ENCODE assay signal across 14 cellular contexts in genomic region chr1:227891955-227892871, GRCh38. TPM values are rescaled to one million over a fixed set of nuclear protein-coding genes. Genes with fewer than 3 reads are reported as not detected.
DNase-seq lines count a peak whose midpoint lies in the region; ATAC-seq and TF ChIP-seq lines count a peak whose summit lies in the region.
"Had no signal": no experiment of that assay in that cellular context is flagged by ENCODE, and none has a peak within 500 bp of the region (broad histone marks: within the 10 kb centered on the region; RNA-seq: fewer than 3 reads in every experiment).

No MANE protein-coding gene starts in this region.

- POLR2A ChIA-PET in naive thymus-derived CD8-positive, alpha-beta T cell (lab: Charles Lee) = no interaction called here
- POLR2A ChIA-PET in CD4-positive, alpha-beta memory T cell (lab: Charles Lee; ENCODE audit: partially characterized antibody) = interaction anchor here (0.8 kb wide), 1 partner anchor 104 kb away, joined by 3 read pairs; no protein-coding TSS in a partner anchor

- TF ChIP-seq CTCF in BE2C (IDR thresholded peaks at IDR 0.05; ENCODE audit: low read depth, low read length) (no peak), dorsolateral prefrontal cortex (IDR thresholded peaks at IDR 0.05 in 54 of 56, conservative IDR thresholded peaks at IDR 0.05 in 2 of 56; ENCODE audit: low read depth in 1 of 56, partially characterized antibody in 56 of 56) (no peak)

- CTCF ChIA-PET in CD4-positive, alpha-beta memory T cell (lab: Charles Lee; ENCODE audit: partially characterized antibody) = no interaction called here

- no peaks in the 10 kb centered on the region for H3K4me1 ChIP-seq in BE2C
- peaks cover 15% of the 10 kb centered on the region for H3K4me1 ChIP-seq in CD4-positive, alpha-beta memory T cell (ENCODE audit: insufficient read depth, low read length)

- peak overlapping the region in 6 of 10 donors; percentile 20 to 91 (median 72) for H3K27ac Mint-ChIP-seq in naive thymus-derived CD8-positive, alpha-beta T cell
- peak overlapping the region in 3 of 7 donors; percentile 22 to 88 (median 46) for H3K27ac Mint-ChIP-seq in CD4-positive, alpha-beta memory T cell
- H3K27ac Mint-ChIP-seq: stimulated activated naive B cell treated with anti-CD40 and anti-IgM and Interleukin-4, amounts not matched to agents 10 μg/mL and 1 μg/mL and 100 μg/mL, for 72 hours had no signal

- DNase-seq in BE2C (peak; percentile 3), HT-29 (ENCODE audit: low spot score) (peak; percentile 43), dorsolateral prefrontal cortex (peak in 6 of 10 donors; percentile 6 to 35 (median 24)), AML-193 (lab: John Stamatoyannopoulos, UW) (no peak), NCI-H82 treated with DMSO at 0.1 percent for 48 hours (lab: John Stamatoyannopoulos, UW; ENCODE audit: unreplicated experiment) (no peak), caudate nucleus (lab: John Stamatoyannopoulos, UW) (no peak)
- DNase-seq in naive thymus-derived CD8-positive, alpha-beta T cell = peak in 2 of 10 donors; percentile 11 to 55
- DNase-seq in CD4-positive, alpha-beta memory T cell = no peak
- DNase-seq: NCI-H1436 treated with DMSO at 0.1 percent for 48 hours; NK-92 treated with Interleukin-12 subunit alpha and Interleukin-12 subunit beta, amount 100 ng/mL, for 24 hours; stimulated activated CD4-positive, alpha-beta T cell treated with anti-CD3 and anti-CD28 coated beads, Interleukin-15, amount 100 ng/mL, for 24 hours; stimulated activated naive B cell treated with anti-CD40 and anti-IgM and Interleukin-4, amounts not matched to agents 10 μg/mL and 1 μg/mL and 100 μg/mL, for 72 hours had no signal

- H3K4me3 Mint-ChIP-seq in naive thymus-derived CD8-positive, alpha-beta T cell = no peak overlapping the region
- H3K4me3 Mint-ChIP-seq in CD4-positive, alpha-beta memory T cell = no peak overlapping the region
- H3K4me3 Mint-ChIP-seq: CD8-positive, alpha-beta T cell; stimulated activated naive B cell treated with anti-CD40 and anti-IgM and Interleukin-4, amounts not matched to agents 10 μg/mL and 1 μg/mL and 100 μg/mL, for 72 hours had no signal

- H3K4me3 ChIP-seq in BE2C (ENCODE audit: low read depth, low read length) (no peak overlapping the region), dorsolateral prefrontal cortex (no peak overlapping the region)
- H3K4me3 ChIP-seq in CD4-positive, alpha-beta memory T cell (ENCODE audit: low read length in 2 of 2) = no peak overlapping the region
- H3K4me3 ChIP-seq: heart right ventricle had no signal

- H3K36me3 ChIP-seq in BE2C = no peaks in the 10 kb centered on the region
- H3K36me3 ChIP-seq in CD4-positive, alpha-beta memory T cell (ENCODE audit: insufficient read depth, low read length) = no peaks in the 10 kb centered on the region
- H3K36me3 ChIP-seq: heart right ventricle had no signal

- intact Hi-C loops in dorsolateral prefrontal cortex (cut with DNase I) = no loop called here
- intact Hi-C loops in CD4-positive, alpha-beta memory T cell (cut with micrococcal nuclease) = no loop called here

- H3K9me3 Mint-ChIP-seq in naive thymus-derived CD8-positive, alpha-beta T cell = no peaks in the 10 kb centered on the region
- no peaks in the 10 kb centered on the region for H3K9me3 Mint-ChIP-seq in CD4-positive, alpha-beta memory T cell
- H3K9me3 Mint-ChIP-seq: CD8-positive, alpha-beta T cell; stimulated activated naive B cell treated with anti-CD40 and anti-IgM and Interleukin-4, amounts not matched to agents 10 μg/mL and 1 μg/mL and 100 μg/mL, for 72 hours had no signal

- H3K27me3 ChIP-seq in BE2C = no peaks in the 10 kb centered on the region
- peaks cover 0 to 12% (median 0%) of the 10 kb centered on the region in 45 donors for H3K27me3 ChIP-seq in dorsolateral prefrontal cortex
- no peaks in the 10 kb centered on the region for H3K27me3 ChIP-seq in CD4-positive, alpha-beta memory T cell (ENCODE audit: insufficient read depth, low read length)

- no peak overlapping the region for H3K27ac ChIP-seq in dorsolateral prefrontal cortex
- H3K27ac ChIP-seq in CD4-positive, alpha-beta memory T cell (ENCODE audit: low read depth, low read length) = no peak overlapping the region
- no peak overlapping the region for H3K27ac ChIP-seq in caudate nucleus (ENCODE audit: low read depth, low read length)
- H3K27ac ChIP-seq: heart right ventricle had no signal

- no peaks in the 10 kb centered on the region for H3K36me3 Mint-ChIP-seq in naive thymus-derived CD8-positive, alpha-beta T cell
- H3K36me3 Mint-ChIP-seq in CD4-positive, alpha-beta memory T cell = no peaks in the 10 kb centered on the region
- H3K36me3 Mint-ChIP-seq: CD8-positive, alpha-beta T cell; stimulated activated naive B cell treated with anti-CD40 and anti-IgM and Interleukin-4, amounts not matched to agents 10 μg/mL and 1 μg/mL and 100 μg/mL, for 72 hours had no signal

- no peaks in the 10 kb centered on the region for H3K27me3 Mint-ChIP-seq in naive thymus-derived CD8-positive, alpha-beta T cell
- H3K27me3 Mint-ChIP-seq in CD4-positive, alpha-beta memory T cell = no peaks in the 10 kb centered on the region
- H3K27me3 Mint-ChIP-seq: stimulated activated naive B cell treated with anti-CD40 and anti-IgM and Interleukin-4, amounts not matched to agents 10 μg/mL and 1 μg/mL and 100 μg/mL, for 72 hours had no signal

- no peaks in the 10 kb centered on the region for H3K9me3 ChIP-seq in BE2C
- H3K9me3 ChIP-seq in CD4-positive, alpha-beta memory T cell (ENCODE audit: control insufficient read depth in 1 of 2, low read length in 2 of 2) = no peaks in the 10 kb centered on the region
- H3K9me3 ChIP-seq: heart right ventricle had no signal

- peaks cover 4 to 29% (median 13%) of the 10 kb centered on the region in 4 donors for H3K4me1 Mint-ChIP-seq in naive thymus-derived CD8-positive, alpha-beta T cell
- peaks cover 3 to 21% (median 12%) of the 10 kb centered on the region in 4 donors for H3K4me1 Mint-ChIP-seq in CD4-positive, alpha-beta memory T cell

- no peak for ATAC-seq in naive thymus-derived CD8-positive, alpha-beta T cell
- ATAC-seq: CD8-positive, alpha-beta T cell; heart right ventricle; stimulated activated naive B cell treated with anti-CD40 and anti-IgM and Interleukin-4, amounts not matched to agents 10 μg/mL and 1 μg/mL and 100 μg/mL, for 72 hours had no signal

RNA-seq across cellular contexts. Expression of gene WNT9A, which starts 55.5 kb away (rescaled TPM):
- not detected for polyA plus RNA-seq in BE2C (2012; ENCODE audit: insufficient read depth, insufficient read length, low read depth)
- total RNA-seq in HT-29 (2014; rRNA removed; shearing (Covaris generic)) = not detected in 2 replicates
- 1 to 10 TPM in 72 of 120 experiments, under 1 TPM in 48; 0.24 to 3.3 (median 1.2) TPM for total RNA-seq in dorsolateral prefrontal cortex
- total RNA-seq in naive thymus-derived CD8-positive, alpha-beta T cell = not detected
- not detected for polyA plus RNA-seq in naive thymus-derived CD8-positive, alpha-beta T cell
- total RNA-seq in CD4-positive, alpha-beta memory T cell = under 1 TPM; 0.08 to 0.15 TPM
- polyA plus RNA-seq in CD4-positive, alpha-beta memory T cell = under 1 TPM in 1 of 2 donors, not detected in 1; 0.08 TPM
- total RNA-seq: CD8-positive, alpha-beta T cell had no signal

Comparison
In these comparisons a context has a peak if more than half of its experiments do, and no peak if none do; other contexts are left out.
1. DNase-seq: peak in BE2C (single experiment), HT-29 (single experiment) and dorsolateral prefrontal cortex (6 of 10); none in CD4-positive, alpha-beta memory T cell (0 of 5), AML-193 (0 of 2), NCI-H82 treated with DMSO at 0.1 percent for 48 hours (single experiment) and caudate nucleus (0 of 61).